Comparison of ENCODE assay signal across 25 cellular contexts in the genomic region with DNA sequence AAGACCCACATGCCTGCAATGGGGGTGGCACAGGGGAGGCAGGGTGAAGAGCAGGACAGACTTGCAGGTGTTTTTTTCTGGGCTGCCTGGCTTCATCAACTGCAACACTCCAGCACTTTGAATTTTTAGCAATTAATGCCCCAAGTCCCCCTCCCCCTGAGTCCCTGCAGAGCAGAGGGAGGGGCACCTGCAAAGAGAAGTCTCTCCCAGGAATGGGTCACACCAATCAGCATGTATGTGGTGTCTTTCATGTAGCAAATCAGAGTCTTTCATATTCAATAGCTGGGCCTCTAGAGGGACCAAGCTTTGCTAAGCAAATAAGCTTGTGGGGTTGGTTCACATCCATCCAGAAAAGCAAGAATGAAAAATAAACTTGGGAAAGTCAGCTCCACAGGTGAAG.
DNase-seq lines count a peak whose midpoint lies in the region; ATAC-seq and TF ChIP-seq lines count a peak whose summit lies in the region.
"Had no signal": no experiment of that assay in that cellular context is flagged by ENCODE, and none has a peak within 500 bp of the region (broad histone marks: within the 10 kb centered on the region; RNA-seq: fewer than 3 reads in every experiment).

No MANE protein-coding gene starts in this region.

- H3K4me3 Mint-ChIP-seq in activated CD4-positive, alpha-beta T cell treated with anti-CD3 and anti-CD28 coated beads for 36 hours = no peak overlapping the region
- H3K4me3 Mint-ChIP-seq: activated CD8-positive, alpha-beta T cell treated with anti-CD3 and anti-CD28 coated beads for 36 hours; CD4-positive, alpha-beta T cell; IgD-negative memory B cell had no signal

- H3K4me1 Mint-ChIP-seq in activated CD4-positive, alpha-beta T cell treated with anti-CD3 and anti-CD28 coated beads for 36 hours = peaks cover under 1% of the 10 kb centered on the region

- H3K36me3 Mint-ChIP-seq in activated CD4-positive, alpha-beta T cell treated with anti-CD3 and anti-CD28 coated beads for 36 hours (ENCODE audit: low read depth) = no peaks in the 10 kb centered on the region
- H3K36me3 Mint-ChIP-seq: IgD-negative memory B cell had no signal

- H3K27ac ChIP-seq in DND-41 (ENCODE audit: low read length) (no peak overlapping the region), HEK293 (ENCODE audit: extremely low read depth, low read depth, low read length) (no peak overlapping the region), iPS DF 6.9 (ENCODE audit: low read length) (no peak overlapping the region), tibial nerve (no peak overlapping the region)
- H3K27ac ChIP-seq: neutrophil, SJSA1, upper lobe of left lung had no signal

- H3K9ac ChIP-seq in DND-41 (ENCODE audit: low read depth, low read length) = no peak overlapping the region

- POLR2A ChIA-PET in HEK293 (lab: Yijun Ruan, JAX) = no interaction called here
- POLR2A ChIA-PET in activated CD4-positive, alpha-beta T cell treated with anti-CD3 and anti-CD28 coated beads for 36 hours (lab: Charles Lee) = no interaction called here

- no peaks in the 10 kb centered on the region for H3K79me2 ChIP-seq in DND-41 (ENCODE audit: insufficient read depth, low read length)

- no peak overlapping the region for H2AFZ ChIP-seq in DND-41 (ENCODE audit: low read depth, low read length)

- intact Hi-C loops in activated CD4-positive, alpha-beta T cell treated with anti-CD3 and anti-CD28 coated beads for 36 hours (cut with DNase I, micrococcal nuclease) = no loop called here

- no peak overlapping the region for H3K4me3 ChIP-seq in DND-41 (ENCODE audit: low read depth in 1 of 2, low read length in 2 of 2)
- no peak overlapping the region for H3K4me3 ChIP-seq in HEK293 (ENCODE audit: low read depth, low read length)
- H3K4me3 ChIP-seq in iPS DF 6.9 (ENCODE audit: low read length) = no peak overlapping the region
- H3K4me3 ChIP-seq in tibial nerve = no peak overlapping the region
- H3K4me3 ChIP-seq: GM12878, MG63, SJSA1, upper lobe of left lung had no signal

- H3K4me1 ChIP-seq in DND-41 (ENCODE audit: insufficient read depth, low read length) (no peaks in the 10 kb centered on the region), HEK293 (ENCODE audit: control insufficient read depth, insufficient read depth, low read length) (no peaks in the 10 kb centered on the region; the same call in 1 of the 2 replicates), iPS DF 6.9 (ENCODE audit: control insufficient read depth, insufficient read depth, low read length) (peaks cover 14% of the 10 kb centered on the region), tibial nerve (no peaks in the 10 kb centered on the region)
- H3K4me1 ChIP-seq: SJSA1, upper lobe of left lung had no signal

- no peak overlapping the region for H3K27ac Mint-ChIP-seq in activated CD4-positive, alpha-beta T cell treated with anti-CD3 and anti-CD28 coated beads for 36 hours
- H3K27ac Mint-ChIP-seq: activated CD8-positive, alpha-beta T cell treated with anti-CD3 and anti-CD28 coated beads for 36 hours; CD4-positive, alpha-beta T cell; IgD-negative memory B cell had no signal

- DNase-seq in DND-41 (no peak), NCI-H526 (lab: John Stamatoyannopoulos, UW) (peak; percentile 82 to 85), iPS DF 6.9 (ENCODE audit: low read depth, low spot score) (peak; percentile 45), tibial nerve (ENCODE audit: low spot score in 2 of 2) (no peak), SHP77 treated with DMSO at 0.1 percent for 48 hours (lab: John Stamatoyannopoulos, UW) (no peak)
- no peak for DNase-seq in activated CD4-positive, alpha-beta T cell treated with anti-CD3 and anti-CD28 coated beads for 36 hours
- DNase-seq: activated CD4-positive, CD25-positive, alpha-beta regulatory T cell treated with anti-CD3 and anti-CD28 coated beads, Interleukin-2, amount 50 U/mL, for 72 hours; activated CD8-positive, alpha-beta T cell treated with anti-CD3 and anti-CD28 coated beads for 36 hours; activated effector memory CD4-positive, alpha-beta T cell treated with Interleukin-2 at 50 U/mL for 16 hours; activated T-cell treated with anti-CD3 and anti-CD28 coated beads for 4 hours; CD4-positive, alpha-beta T cell; kidney glomerular epithelial cell; mammary epithelial cell; MG63; NCI-H1694 treated with DMSO at 0.1 percent for 48 hours; NCI-H226; T-helper 1 cell; upper lobe of left lung had no signal

- no peak overlapping the region for H3K4me2 ChIP-seq in DND-41 (ENCODE audit: insufficient read depth, low read length)

- no peak for TF ChIP-seq EP300 in tibial nerve (IDR thresholded peaks at IDR 0.05)

- no peaks in the 10 kb centered on the region for H3K9me3 Mint-ChIP-seq in activated CD4-positive, alpha-beta T cell treated with anti-CD3 and anti-CD28 coated beads for 36 hours (ENCODE audit: low read depth)
- H3K9me3 Mint-ChIP-seq: activated CD8-positive, alpha-beta T cell treated with anti-CD3 and anti-CD28 coated beads for 36 hours; CD4-positive, alpha-beta T cell had no signal

- CTCF ChIA-PET in HEK293 (lab: Yijun Ruan, JAX) = interaction anchor here (0.7 kb wide), 1 partner anchor 10 kb away, joined by 4 read pairs; no protein-coding TSS in a partner anchor
- CTCF ChIA-PET in activated CD4-positive, alpha-beta T cell treated with anti-CD3 and anti-CD28 coated beads for 36 hours (lab: Charles Lee) = no interaction called here

- no peaks in the 10 kb centered on the region for H4K20me1 ChIP-seq in DND-41 (ENCODE audit: insufficient read depth, low read length)

- no peak for TF ChIP-seq POLR2A in tibial nerve (IDR thresholded peaks at IDR 0.05)

- no peaks in the 10 kb centered on the region for H3K27me3 ChIP-seq in DND-41 (ENCODE audit: insufficient read depth, low read length, poor library complexity)
- H3K27me3 ChIP-seq in iPS DF 6.9 (ENCODE audit: control insufficient read depth, insufficient read depth, low read length) = no peaks in the 10 kb centered on the region
- no peaks in the 10 kb centered on the region for H3K27me3 ChIP-seq in tibial nerve
- H3K27me3 ChIP-seq: MG63, neutrophil, upper lobe of left lung had no signal

- H3K36me3 ChIP-seq in DND-41 (ENCODE audit: insufficient read depth, low read length) = no peaks in the 10 kb centered on the region
- H3K36me3 ChIP-seq in HEK293 (ENCODE audit: control insufficient read depth in 2 of 2, insufficient read depth in 1 of 2, low read length in 2 of 2) = no peaks in the 10 kb centered on the region
- H3K36me3 ChIP-seq in iPS DF 6.9 (ENCODE audit: control insufficient read depth, insufficient read depth, low read length) = no peaks in the 10 kb centered on the region
- no peaks in the 10 kb centered on the region for H3K36me3 ChIP-seq in tibial nerve
- H3K36me3 ChIP-seq: MG63, SJSA1, upper lobe of left lung had no signal

- TF ChIP-seq CTCF in DND-41 (IDR thresholded peaks at IDR 0.05; ENCODE audit: borderline replicate concordance, extremely low read depth, low read length, poor library complexity, severe bottlenecking) (no peak), HEK293 (tag by site-specific recombination; IDR thresholded peaks at IDR 0.05) (no peak), tibial nerve (IDR thresholded peaks at IDR 0.05) (no peak)

- no peaks in the 10 kb centered on the region for H3K9me3 ChIP-seq in DND-41 (ENCODE audit: insufficient read depth, low read length, severe bottlenecking)
- H3K9me3 ChIP-seq in HEK293 (ENCODE audit: control insufficient read depth, insufficient read depth, low read depth, low read length) = no peaks in the 10 kb centered on the region
- H3K9me3 ChIP-seq in iPS DF 6.9 (ENCODE audit: control insufficient read depth, insufficient read depth, low read length) = no peaks in the 10 kb centered on the region
- H3K9me3 ChIP-seq in tibial nerve = no peaks in the 10 kb centered on the region
- H3K9me3 ChIP-seq: MG63, neutrophil, SJSA1, upper lobe of left lung had no signal

- no peaks in the 10 kb centered on the region for H3K27me3 Mint-ChIP-seq in activated CD4-positive, alpha-beta T cell treated with anti-CD3 and anti-CD28 coated beads for 36 hours
- H3K27me3 Mint-ChIP-seq: activated CD8-positive, alpha-beta T cell treated with anti-CD3 and anti-CD28 coated beads for 36 hours; CD4-positive, alpha-beta T cell; IgD-negative memory B cell had no signal

- ATAC-seq in DND-41 (ENCODE audit: insufficient read depth, low read depth) (peak; percentile 54; the same call in 1 of the 3 replicates), GM21526 (IDR thresholded peaks at IDR 0.05; ENCODE audit: low FRiP score, unreplicated experiment) (no peak)
- no peak for ATAC-seq in activated CD4-positive, alpha-beta T cell treated with anti-CD3 and anti-CD28 coated beads for 36 hours
- ATAC-seq: activated CD8-positive, alpha-beta T cell treated with anti-CD3 and anti-CD28 coated beads for 36 hours; GM12878; HCT116 had no signal

TF ChIP-seq in HEK293, 187 proteins besides CTCF, POLR2A, EP300 and RAD21:
- TF ChIP-seq ZNF341 (tag by site-specific recombination; IDR thresholded peaks at IDR 0.05; ENCODE audit: low read depth) (peak; percentile 69), SCRT1 (tag by site-specific recombination; IDR thresholded peaks at IDR 0.05; ENCODE audit: borderline replicate concordance) (no peak)
- TF ChIP-seq, protein P1, sequence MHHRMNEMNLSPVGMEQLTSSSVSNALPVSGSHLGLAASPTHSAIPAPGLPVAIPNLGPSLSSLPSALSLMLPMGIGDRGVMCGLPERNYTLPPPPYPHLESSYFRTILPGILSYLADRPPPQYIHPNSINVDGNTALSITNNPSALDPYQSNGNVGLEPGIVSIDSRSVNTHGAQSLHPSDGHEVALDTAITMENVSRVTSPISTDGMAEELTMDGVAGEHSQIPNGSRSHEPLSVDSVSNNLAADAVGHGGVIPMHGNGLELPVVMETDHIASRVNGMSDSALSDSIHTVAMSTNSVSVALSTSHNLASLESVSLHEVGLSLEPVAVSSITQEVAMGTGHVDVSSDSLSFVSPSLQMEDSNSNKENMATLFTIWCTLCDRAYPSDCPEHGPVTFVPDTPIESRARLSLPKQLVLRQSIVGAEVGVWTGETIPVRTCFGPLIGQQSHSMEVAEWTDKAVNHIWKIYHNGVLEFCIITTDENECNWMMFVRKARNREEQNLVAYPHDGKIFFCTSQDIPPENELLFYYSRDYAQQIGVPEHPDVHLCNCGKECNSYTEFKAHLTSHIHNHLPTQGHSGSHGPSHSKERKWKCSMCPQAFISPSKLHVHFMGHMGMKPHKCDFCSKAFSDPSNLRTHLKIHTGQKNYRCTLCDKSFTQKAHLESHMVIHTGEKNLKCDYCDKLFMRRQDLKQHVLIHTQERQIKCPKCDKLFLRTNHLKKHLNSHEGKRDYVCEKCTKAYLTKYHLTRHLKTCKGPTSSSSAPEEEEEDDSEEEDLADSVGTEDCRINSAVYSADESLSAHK (tag by site-specific recombination; IDR thresholded peaks at IDR 0.05) = no peak

Comparison
In these comparisons a context has a peak if more than half of its experiments do, and no peak if none do; other contexts are left out.
1. DNase-seq: peak in NCI-H526 (2 of 2) and iPS DF 6.9 (single experiment); none in DND-41 (single experiment), tibial nerve (0 of 2), SHP77 treated with DMSO at 0.1 percent for 48 hours (single experiment) and activated CD4-positive, alpha-beta T cell treated with anti-CD3 and anti-CD28 coated beads for 36 hours (single experiment).